In genomic region chr12:31298510-31298904, GRCh38 we compare ENCODE assay signal across 18 cellular contexts. TPM values are rescaled to one million over a fixed set of nuclear protein-coding genes. Genes with fewer than 3 reads are reported as not detected.
DNase-seq lines count a peak whose midpoint lies in the region; ATAC-seq, FAIRE-seq and TF ChIP-seq lines count a peak whose summit lies in the region.
"Had no signal": no experiment of that assay in that cellular context is flagged by ENCODE, and none has a peak within 500 bp of the region (broad histone marks: within the 10 kb centered on the region; RNA-seq: fewer than 3 reads in every experiment).

No MANE protein-coding gene starts in this region.

- H3K4me3 ChIP-seq in SU-DHL-6 (ENCODE audit: insufficient read depth, low read length, poor library complexity, severe bottlenecking) = no peak overlapping the region
- H3K4me3 ChIP-seq: breast epithelium, heart left ventricle, left ventricle myocardium inferior, SJSA1, skin epidermis had no signal

- TF ChIP-seq CTCF in SU-DHL-6 (IDR thresholded peaks at IDR 0.05; ENCODE audit: insufficient read depth, low read length, poor library complexity, severe bottlenecking) = no peak

- H3K9ac ChIP-seq in SU-DHL-6 (ENCODE audit: low read length) = no peak overlapping the region

- H3K9me3 ChIP-seq in SU-DHL-6 (ENCODE audit: insufficient read depth, low read length) = no peaks in the 10 kb centered on the region
- H3K9me3 ChIP-seq: breast epithelium, heart left ventricle, left ventricle myocardium inferior, neutrophil, SJSA1 had no signal

- no peaks in the 10 kb centered on the region for H3K9me3 Mint-ChIP-seq in activated T-cell treated with anti-CD3 and anti-CD28 coated beads, Interleukin-2, amount 50 U/mL, for 24 hours
- no peaks in the 10 kb centered on the region for H3K9me3 Mint-ChIP-seq in activated T-cell treated with anti-CD3 and anti-CD28 coated beads, Interleukin-2, amount 50 U/mL, for 4 hours
- H3K9me3 Mint-ChIP-seq in stimulated activated memory B cell treated with anti-CD40 and anti-IgM and Interleukin-4, amounts not matched to agents 10 μg/mL and 1 μg/mL and 100 μg/mL, for 72 hours = no peaks in the 10 kb centered on the region

- H3K79me2 ChIP-seq in SU-DHL-6 (ENCODE audit: insufficient read depth, low read length) = peaks cover 64% of the 10 kb centered on the region

- H3K27me3 Mint-ChIP-seq in activated T-cell treated with anti-CD3 and anti-CD28 coated beads, Interleukin-2, amount 50 U/mL, for 24 hours = no peaks in the 10 kb centered on the region
- no peaks in the 10 kb centered on the region for H3K27me3 Mint-ChIP-seq in activated T-cell treated with anti-CD3 and anti-CD28 coated beads, Interleukin-2, amount 50 U/mL, for 4 hours (ENCODE audit: low read depth)
- no peaks in the 10 kb centered on the region for H3K27me3 Mint-ChIP-seq in stimulated activated memory B cell treated with anti-CD40 and anti-IgM and Interleukin-4, amounts not matched to agents 10 μg/mL and 1 μg/mL and 100 μg/mL, for 72 hours

- ATAC-seq in activated T-cell treated with anti-CD3 and anti-CD28 coated beads, Interleukin-2, amount 50 U/mL, for 4 hours = no peak
- peak; percentile 41 for ATAC-seq in HG02623 (IDR thresholded peaks at IDR 0.05; ENCODE audit: unreplicated experiment)
- ATAC-seq in stimulated activated memory B cell treated with anti-CD40 and anti-IgM and Interleukin-4, amounts not matched to agents 10 μg/mL and 1 μg/mL and 100 μg/mL, for 72 hours = peak; percentile 69
- ATAC-seq: heart left ventricle had no signal

- no peaks in the 10 kb centered on the region for H3F3A ChIP-seq in SU-DHL-6 (ENCODE audit: insufficient read depth)

- no peaks in the 10 kb centered on the region for H3K9me2 ChIP-seq in SU-DHL-6 (replicated peaks; ENCODE audit: insufficient read depth, low read length)

- H3K36me3 ChIP-seq in SU-DHL-6 (ENCODE audit: low read length) = peaks cover 24% of the 10 kb centered on the region
- H3K36me3 ChIP-seq: breast epithelium had no signal

- peak overlapping the region; percentile 63 for H3K27ac Mint-ChIP-seq in activated T-cell treated with anti-CD3 and anti-CD28 coated beads, Interleukin-2, amount 50 U/mL, for 24 hours
- peak overlapping the region; percentile 87 for H3K27ac Mint-ChIP-seq in stimulated activated memory B cell treated with anti-CD40 and anti-IgM and Interleukin-4, amounts not matched to agents 10 μg/mL and 1 μg/mL and 100 μg/mL, for 72 hours

- no peaks in the 10 kb centered on the region; the same call in 1 of the 2 replicates for H4K20me1 ChIP-seq in SU-DHL-6 (ENCODE audit: low read depth, low read length)

- TF ChIP-seq POLR2A in H54 (IDR thresholded peaks at IDR 0.05; ENCODE audit: low read depth, low read length) (no peak), erythroblast (IDR thresholded peaks at IDR 0.05; ENCODE audit: low read length) (no peak)

- peaks cover 41% of the 10 kb centered on the region for H3K4me1 Mint-ChIP-seq in activated T-cell treated with anti-CD3 and anti-CD28 coated beads, Interleukin-2, amount 50 U/mL, for 24 hours (ENCODE audit: low read depth)
- H3K4me1 Mint-ChIP-seq in activated T-cell treated with anti-CD3 and anti-CD28 coated beads, Interleukin-2, amount 50 U/mL, for 4 hours (ENCODE audit: low read depth) = peaks cover 32% of the 10 kb centered on the region
- peaks cover 67% of the 10 kb centered on the region for H3K4me1 Mint-ChIP-seq in stimulated activated memory B cell treated with anti-CD40 and anti-IgM and Interleukin-4, amounts not matched to agents 10 μg/mL and 1 μg/mL and 100 μg/mL, for 72 hours

- H3K36me3 Mint-ChIP-seq in activated T-cell treated with anti-CD3 and anti-CD28 coated beads, Interleukin-2, amount 50 U/mL, for 24 hours (ENCODE audit: low read depth) = peaks cover 94% of the 10 kb centered on the region
- peaks cover 46% of the 10 kb centered on the region for H3K36me3 Mint-ChIP-seq in activated T-cell treated with anti-CD3 and anti-CD28 coated beads, Interleukin-2, amount 50 U/mL, for 4 hours (ENCODE audit: insufficient read depth)
- peaks cover 48% of the 10 kb centered on the region for H3K36me3 Mint-ChIP-seq in stimulated activated memory B cell treated with anti-CD40 and anti-IgM and Interleukin-4, amounts not matched to agents 10 μg/mL and 1 μg/mL and 100 μg/mL, for 72 hours

- no peak for FAIRE-seq in H54 (lab: Jason Lieb, UNC)
- FAIRE-seq: A204.1 had no signal

- DNase-seq in activated T-cell treated with anti-CD3 and anti-CD28 coated beads, Interleukin-2, amount 50 U/mL, for 24 hours = no peak
- no peak for DNase-seq in activated T-cell treated with anti-CD3 and anti-CD28 coated beads, Interleukin-2, amount 50 U/mL, for 4 hours
- DNase-seq in cerebellum (ENCODE audit: low spot score) (no peak), H54 (ENCODE audit: insufficient read length, low spot score) (no peak), erythroblast (lab: John Stamatoyannopoulos, UW) (no peak)
- DNase-seq: activated T-cell treated with anti-CD3 and anti-CD28 coated beads, Interleukin-2, amount 50 U/mL, for 48 hours; heart left ventricle; left ventricle myocardium inferior; NCI-H146; NCI-H774 had no signal

- H2AFZ ChIP-seq in SU-DHL-6 (ENCODE audit: low read depth, low read length, severe bottlenecking) = no peak overlapping the region

- peak overlapping the region; percentile 46 for H3K27ac ChIP-seq in SU-DHL-6 (ENCODE audit: low read depth, low read length)
- H3K27ac ChIP-seq: breast epithelium, heart left ventricle, left ventricle myocardium inferior, neutrophil, SJSA1 had no signal

- H3K4me2 ChIP-seq in SU-DHL-6 (ENCODE audit: low read depth, low read length, poor library complexity, severe bottlenecking) = peak overlapping the region; percentile 15

- H3K27me3 ChIP-seq in SU-DHL-6 (ENCODE audit: low read length) = no peaks in the 10 kb centered on the region
- H3K27me3 ChIP-seq: breast epithelium, heart left ventricle, neutrophil, SJSA1 had no signal

- no peak overlapping the region for H3K4me3 Mint-ChIP-seq in activated T-cell treated with anti-CD3 and anti-CD28 coated beads, Interleukin-2, amount 50 U/mL, for 24 hours
- no peak overlapping the region for H3K4me3 Mint-ChIP-seq in activated T-cell treated with anti-CD3 and anti-CD28 coated beads, Interleukin-2, amount 50 U/mL, for 4 hours
- H3K4me3 Mint-ChIP-seq in stimulated activated memory B cell treated with anti-CD40 and anti-IgM and Interleukin-4, amounts not matched to agents 10 μg/mL and 1 μg/mL and 100 μg/mL, for 72 hours = peak overlapping the region; percentile 61

RNA-seq across cellular contexts. Expression of gene SINHCAF, which starts 27.4 kb away (rescaled TPM):
- 100 to 1,000 TPM; 176 to 209 (median 196) TPM for total RNA-seq in activated T-cell treated with anti-CD3 and anti-CD28 coated beads, Interleukin-2, amount 50 U/mL, for 4 hours
- total RNA-seq in cerebellum = 45.0 TPM

Comparison
In these comparisons a context has a peak if more than half of its experiments do, and no peak if none do; other contexts are left out.
1. ATAC-seq: peak in HG02623 (single experiment) and stimulated activated memory B cell treated with anti-CD40 and anti-IgM and Interleukin-4, amounts not matched to agents 10 μg/mL and 1 μg/mL and 100 μg/mL, for 72 hours (single experiment); none in activated T-cell treated with anti-CD3 and anti-CD28 coated beads, Interleukin-2, amount 50 U/mL, for 4 hours (0 of 2).